10 cellular contexts compared by ENCODE assay signal in the genomic region with DNA sequence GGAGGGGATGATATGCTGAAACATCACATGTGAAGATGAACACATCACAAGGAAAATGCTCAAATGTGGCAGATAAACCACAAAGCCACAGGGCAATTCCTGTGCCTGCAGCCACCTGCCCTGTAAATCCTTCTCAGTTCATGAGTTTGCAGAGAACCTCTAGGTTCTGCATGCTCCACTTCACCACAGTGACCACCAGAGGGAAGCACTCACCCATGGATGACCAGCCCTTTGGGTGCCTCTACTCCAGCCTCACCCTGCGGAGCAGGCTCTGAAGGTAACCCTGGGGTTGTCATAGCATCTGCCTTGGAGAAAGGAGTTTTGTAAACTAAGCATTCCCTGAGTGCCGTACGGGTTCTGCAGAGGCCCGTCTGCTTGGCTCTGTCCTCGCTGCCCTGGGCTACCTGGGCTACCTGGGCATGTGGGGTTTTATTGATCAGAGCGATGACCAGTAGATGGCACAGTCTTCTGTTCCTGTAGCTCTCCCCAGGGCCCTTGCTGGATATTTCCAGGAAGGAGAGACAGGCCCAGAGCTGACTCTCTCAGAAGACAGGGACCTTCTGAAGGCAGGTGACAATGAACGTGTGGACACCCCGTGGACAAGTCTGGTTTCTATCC. TPM values are rescaled to one million over a fixed set of nuclear protein-coding genes. Genes with fewer than 3 reads are reported as not detected.
DNase-seq lines count a peak whose midpoint lies in the region; ATAC-seq, FAIRE-seq and TF ChIP-seq lines count a peak whose summit lies in the region.
"Had no signal": no experiment of that assay in that cellular context is flagged by ENCODE, and none has a peak within 500 bp of the region (broad histone marks: within the 10 kb centered on the region; RNA-seq: fewer than 3 reads in every experiment).

No MANE protein-coding gene starts in this region.

- H3K4me1 ChIP-seq in naive thymus-derived CD4-positive, alpha-beta T cell (ENCODE audit: control insufficient read depth in 2 of 2, insufficient read depth in 2 of 2, low read length in 2 of 2) = no peaks in the 10 kb centered on the region

- POLR2A ChIA-PET in naive thymus-derived CD4-positive, alpha-beta T cell (lab: Charles Lee) = no interaction called here

- H3K36me3 ChIP-seq in bronchial epithelial cell (ENCODE audit: control insufficient read depth, insufficient read depth, low read length) = no peaks in the 10 kb centered on the region
- no peaks in the 10 kb centered on the region for H3K36me3 ChIP-seq in naive thymus-derived CD4-positive, alpha-beta T cell (ENCODE audit: control insufficient read depth in 2 of 3, insufficient read depth in 3 of 3, low read length in 3 of 3)

- peak; percentile 13 for FAIRE-seq in bronchial epithelial cell (lab: Jason Lieb, UNC)

- no peak overlapping the region for H3K27ac ChIP-seq in naive thymus-derived CD4-positive, alpha-beta T cell (ENCODE audit: low read depth, low read length)

- no peak overlapping the region for H3K27ac Mint-ChIP-seq in naive thymus-derived CD4-positive, alpha-beta T cell
- H3K27ac Mint-ChIP-seq: IgD-negative memory B cell had no signal

- no peak for TF ChIP-seq POLR2A in NB4 (IDR thresholded peaks at IDR 0.05; ENCODE audit: extremely low read depth, insufficient read length)

- no peak overlapping the region for H3K4me3 Mint-ChIP-seq in naive thymus-derived CD4-positive, alpha-beta T cell
- H3K4me3 Mint-ChIP-seq: IgD-negative memory B cell had no signal

- ATAC-seq in naive thymus-derived CD4-positive, alpha-beta T cell = peak; percentile 50
- ATAC-seq in HG02938 (IDR thresholded peaks at IDR 0.05; ENCODE audit: unreplicated experiment) (no peak), GM19023 (IDR thresholded peaks at IDR 0.05; ENCODE audit: unreplicated experiment) (no peak)

- H3K4me3 ChIP-seq in AG09309 (ENCODE audit: control insufficient read depth, low read depth, low read length) = no peak overlapping the region
- no peak overlapping the region for H3K4me3 ChIP-seq in NB4 (ENCODE audit: low read depth, low read length)
- no peak overlapping the region for H3K4me3 ChIP-seq in bronchial epithelial cell (ENCODE audit: low read depth, low read length)
- no peak overlapping the region for H3K4me3 ChIP-seq in naive thymus-derived CD4-positive, alpha-beta T cell (ENCODE audit: low read length)

- CTCF ChIA-PET in naive thymus-derived CD4-positive, alpha-beta T cell (lab: Charles Lee) = no interaction called here

- no peaks in the 10 kb centered on the region for H3K27me3 ChIP-seq in bronchial epithelial cell (ENCODE audit: control insufficient read depth, insufficient read depth, low read length)
- H3K27me3 ChIP-seq in naive thymus-derived CD4-positive, alpha-beta T cell (ENCODE audit: control insufficient read depth in 2 of 2, insufficient read depth in 2 of 2, low read length in 2 of 2) = no peaks in the 10 kb centered on the region

- no peaks in the 10 kb centered on the region for H3K36me3 Mint-ChIP-seq in naive thymus-derived CD4-positive, alpha-beta T cell
- H3K36me3 Mint-ChIP-seq: IgD-negative memory B cell had no signal

- peaks cover 0 to 8% (median 6%) of the 10 kb centered on the region in 5 donors for H3K27me3 Mint-ChIP-seq in naive thymus-derived CD4-positive, alpha-beta T cell

- no peaks in the 10 kb centered on the region for H3K9me3 ChIP-seq in naive thymus-derived CD4-positive, alpha-beta T cell (ENCODE audit: control insufficient read depth in 2 of 3, low read length in 3 of 3)

- H3K9me3 Mint-ChIP-seq in naive thymus-derived CD4-positive, alpha-beta T cell = peaks cover 0 to under 1% (median 0%) of the 10 kb centered on the region in 11 donors

- no peaks in the 10 kb centered on the region for H3K4me1 Mint-ChIP-seq in naive thymus-derived CD4-positive, alpha-beta T cell
- H3K4me1 Mint-ChIP-seq: IgD-negative memory B cell had no signal

- no peak for DNase-seq in AG09309 (ENCODE audit: low read depth)
- DNase-seq in ELR (ENCODE audit: low read depth) = peak; percentile 38
- peak; percentile 54 for DNase-seq in NB4 (ENCODE audit: low read depth)
- peak; percentile 38 for DNase-seq in bronchial epithelial cell (ENCODE audit: low read depth)
- DNase-seq in naive thymus-derived CD4-positive, alpha-beta T cell = no peak
- no peak for DNase-seq in NCI-H2107 (lab: John Stamatoyannopoulos, UW)

- intact Hi-C loops in naive thymus-derived CD4-positive, alpha-beta T cell (cut with micrococcal nuclease) = no loop called here

- TF ChIP-seq CTCF in AG09309 (IDR thresholded peaks at IDR 0.05; ENCODE audit: control insufficient read depth, insufficient read depth, low read depth, low read length, missing control alignments) (peak; percentile 68), NB4 (IDR thresholded peaks at IDR 0.05; ENCODE audit: low read depth, low read length) (peak; percentile 91), bronchial epithelial cell (IDR thresholded peaks at IDR 0.05; ENCODE audit: insufficient read depth, low read length, severe bottlenecking) (peak; percentile 68)

RNA-seq across cellular contexts. Expression of gene CST1, which starts 31.7 kb away (rescaled TPM):
- not detected in 2 replicates for total RNA-seq in bronchial epithelial cell
- total RNA-seq in naive thymus-derived CD4-positive, alpha-beta T cell = not detected
- polyA plus RNA-seq in naive thymus-derived CD4-positive, alpha-beta T cell = not detected
- total RNA-seq: subcutaneous adipose tissue had no signal
- polyA plus RNA-seq: IgD-negative memory B cell had no signal

RNA-seq across cellular contexts. Expression of gene CST2, which starts 44.1 kb away (rescaled TPM):
- total RNA-seq in bronchial epithelial cell = not detected in 2 replicates
- not detected for total RNA-seq in naive thymus-derived CD4-positive, alpha-beta T cell
- not detected for polyA plus RNA-seq in naive thymus-derived CD4-positive, alpha-beta T cell
- total RNA-seq: subcutaneous adipose tissue had no signal
- polyA plus RNA-seq: IgD-negative memory B cell had no signal

Comparison
In these comparisons a context has a peak if more than half of its experiments do, and no peak if none do; other contexts are left out.
1. DNase-seq: peak in ELR (single experiment), NB4 (single experiment) and bronchial epithelial cell (single experiment); none in AG09309 (single experiment), naive thymus-derived CD4-positive, alpha-beta T cell (0 of 9) and NCI-H2107 (single experiment).
2. Peak in every context shown above with its lines, with median percentiles within 50 percentile points of each other: CTCF ChIP-seq.